Comparison of ENCODE assay signal across 32 cellular contexts in genomic region chr12:48016373-48017020, GRCh38. TPM values are rescaled to one million over a fixed set of nuclear protein-coding genes. Genes with fewer than 3 reads are reported as not detected.
"Had no signal": no experiment of that assay in that cellular context is flagged by ENCODE, and none has a peak within 500 bp of the region (broad histone marks: within the 10 kb centered on the region; RNA-seq: fewer than 3 reads in every experiment).

No MANE protein-coding gene starts in this region.

- ATAC-seq: activated CD8-positive, alpha-beta T cell treated with anti-CD3 and anti-CD28 coated beads for 36 hours; activated naive CD4-positive, alpha-beta T cell treated with anti-CD3 and anti-CD28 coated beads, Interleukin-2, amount 50 U/mL, for 72 hours; activated T-cell treated with anti-CD3 and anti-CD28 coated beads, Interleukin-2, amount 50 U/mL, for 72 hours; activated T-helper 17 cell treated with anti-CD3 and anti-CD28 coated beads, Interleukin-2, amount 50 U/mL, for 72 hours; body of pancreas; Right ventricle myocardium inferior had no signal

- H3K27me3 ChIP-seq: adrenal gland, body of pancreas, breast epithelium, Peyer's patch had no signal

- H3K9me3 ChIP-seq: adrenal gland, body of pancreas, breast epithelium, MG63, Peyer's patch had no signal

- H3K27ac ChIP-seq: adrenal gland, body of pancreas, breast epithelium, Peyer's patch, RWPE1 had no signal

- H3K4me1 ChIP-seq: adrenal gland, body of pancreas, breast epithelium had no signal

- DNase-seq: activated CD4-positive, alpha-beta T cell treated with anti-CD3 and anti-CD28 coated beads, Interleukin-2, amount 10 ng/mL, durations not matched to agents 24 days and 14 days; activated CD4-positive, alpha-beta T cell treated with anti-CD3 and anti-CD28 coated beads, Interleukin-2, amount 50 U/mL, for 4 hours; activated CD8-positive, alpha-beta T cell treated with anti-CD3 and anti-CD28 coated beads for 36 hours; activated gamma-delta T cell treated with Interleukin-2 at 50 U/mL for 16 hours; activated naive CD4-positive, alpha-beta T cell treated with anti-CD3 and anti-CD28 coated beads for 36 hours; activated T-cell treated with anti-CD3 and anti-CD28 coated beads, Interleukin-2, amount 50 U/mL, for 1 hour; activated T-cell treated with anti-CD3 and anti-CD28 coated beads, Interleukin-2, amount 50 U/mL, for 72 hours; adrenal gland; body of pancreas; cerebellar nuclear complex; Kasumi-1; KG1; MG63; NCI-H1048; NCI-H1436 treated with DMSO at 0.1 percent for 48 hours; NCI-H1694 treated with DMSO at 0.1 percent for 48 hours; NCI-H2029 treated with DMSO at 0.1 percent for 48 hours; NCI-H2107; NCI-H2171 treated with DMSO at 0.1 percent for 48 hours; NCI-H2227 treated with DMSO at 0.1 percent for 48 hours; NCI-H446; NCI-H524; PC-3; SIG-M5 had no signal

- H3K36me3 ChIP-seq: adrenal gland, breast epithelium, MG63, Peyer's patch had no signal

- H3K4me3 ChIP-seq: adrenal gland, body of pancreas, breast epithelium, MG63, Peyer's patch had no signal

RNA-seq across cellular contexts. Expression of gene COL2A1, which starts 12.2 kb away (rescaled TPM):
- total RNA-seq: activated CD8-positive, alpha-beta memory T cell treated with anti-CD3 and anti-CD28 coated beads for 36 hours; activated naive CD4-positive, alpha-beta T cell treated with anti-CD3 and anti-CD28 coated beads for 36 hours; activated naive CD4-positive, alpha-beta T cell treated with anti-CD3 and anti-CD28 coated beads, Interleukin-2, amount 50 U/mL, for 72 hours; activated T-helper 17 cell treated with anti-CD3 and anti-CD28 coated beads, Interleukin-2, amount 50 U/mL, for 72 hours; body of pancreas; Right ventricle myocardium inferior; T-helper 1 cell treated with Interleukin-12 subunit alpha and Interleukin-12 subunit beta and Interleukin-4 antibody, amounts not matched to agents 30 ng/mL and 1 ng/mL, for 36 hours had no signal
